ENCODE assay signal across 8 cellular contexts in genomic region chr2:171522804-171523338, GRCh38. TPM values are rescaled to one million over a fixed set of nuclear protein-coding genes. Genes with fewer than 3 reads are reported as not detected.
DNase-seq lines count a peak whose midpoint lies in the region; ATAC-seq and TF ChIP-seq lines count a peak whose summit lies in the region.

No MANE protein-coding gene starts in this region.

- peak overlapping the region in 3 of 4 donors; percentile 76 to 82 (median 80) for H3K4me3 Mint-ChIP-seq in CD4-positive, CD25-positive, alpha-beta regulatory T cell
- H3K4me3 Mint-ChIP-seq in progenitor cell of endocrine pancreas (ENCODE audit: low read depth): peak overlapping the region; percentile 85

- peaks cover 33% of the 10 kb centered on the region for H3K27me3 ChIP-seq in CD4-positive, CD25-positive, alpha-beta regulatory T cell (ENCODE audit: control insufficient read depth, insufficient read depth, low read length)
- H3K27me3 ChIP-seq in adipocyte (replicated peaks; ENCODE audit: control insufficient read depth, insufficient read depth, low read length) (no peaks in the 10 kb centered on the region), right atrium auricular region (no peaks in the 10 kb centered on the region)

- H3K9me3 ChIP-seq in CD4-positive, CD25-positive, alpha-beta regulatory T cell (ENCODE audit: control insufficient read depth in 2 of 2, low read length in 2 of 2): no peaks in the 10 kb centered on the region
- H3K9me3 ChIP-seq in adipocyte (ENCODE audit: control insufficient read depth, low read length) (no peaks in the 10 kb centered on the region), right atrium auricular region (no peaks in the 10 kb centered on the region)

- peaks cover 0 to 3% (median 0%) of the 10 kb centered on the region in 7 donors for H3K9me3 Mint-ChIP-seq in CD4-positive, CD25-positive, alpha-beta regulatory T cell
- no peaks in the 10 kb centered on the region for H3K9me3 Mint-ChIP-seq in progenitor cell of endocrine pancreas (ENCODE audit: low read depth)

- no peaks in the 10 kb centered on the region for H3K36me3 ChIP-seq in CD4-positive, CD25-positive, alpha-beta regulatory T cell (ENCODE audit: control insufficient read depth, insufficient read depth, low read length)
- H3K36me3 ChIP-seq in adipocyte (ENCODE audit: control insufficient read depth, insufficient read depth, low read length, severe bottlenecking) (no peaks in the 10 kb centered on the region), right atrium auricular region (no peaks in the 10 kb centered on the region)

- H3K27ac Mint-ChIP-seq in CD4-positive, CD25-positive, alpha-beta regulatory T cell: no peak overlapping the region
- H3K27ac Mint-ChIP-seq in progenitor cell of endocrine pancreas: no peak overlapping the region

- peaks cover 64% of the 10 kb centered on the region for H3K27me3 Mint-ChIP-seq in CD4-positive, CD25-positive, alpha-beta regulatory T cell
- H3K27me3 Mint-ChIP-seq in progenitor cell of endocrine pancreas: peaks cover 67% of the 10 kb centered on the region

- H3K27ac ChIP-seq in CD4-positive, CD25-positive, alpha-beta regulatory T cell (ENCODE audit: insufficient read depth, low read length, poor library complexity, severe bottlenecking): no peak overlapping the region
- H3K27ac ChIP-seq in right atrium auricular region: peak overlapping the region; percentile 87 to 89

- H3K4me3 ChIP-seq in CD4-positive, CD25-positive, alpha-beta regulatory T cell (ENCODE audit: low read depth, low read length): no peak overlapping the region
- H3K4me3 ChIP-seq in adipocyte (ENCODE audit: low read length) (peak overlapping the region; percentile 91), right atrium auricular region (peak overlapping the region; percentile 77 to 83)

- TF ChIP-seq CTCF in right atrium auricular region (IDR thresholded peaks at IDR 0.05): no peak
- TF ChIP-seq CTCF in progenitor cell of endocrine pancreas (IDR thresholded peaks at IDR 0.05; ENCODE audit: unreplicated experiment): no peak

- peaks cover 15% of the 10 kb centered on the region for H3K4me1 ChIP-seq in CD4-positive, CD25-positive, alpha-beta regulatory T cell (ENCODE audit: control insufficient read depth, insufficient read depth, low read length, poor library complexity, severe bottlenecking)
- H3K4me1 ChIP-seq in adipocyte (ENCODE audit: control insufficient read depth, insufficient read depth, low read length) (peaks cover 28% of the 10 kb centered on the region), right atrium auricular region (peaks cover 0 to 20% of the 10 kb centered on the region in 2 donors)

- H3K36me3 Mint-ChIP-seq in CD4-positive, CD25-positive, alpha-beta regulatory T cell: no peaks in the 10 kb centered on the region
- H3K36me3 Mint-ChIP-seq in progenitor cell of endocrine pancreas (ENCODE audit: insufficient read depth): no peaks in the 10 kb centered on the region

- no peak for ATAC-seq in CD4-positive, CD25-positive, alpha-beta regulatory T cell (ENCODE audit: low read depth in 2 of 2)
- peak; percentile 31 for ATAC-seq in GM19351 (IDR thresholded peaks at IDR 0.05; ENCODE audit: unreplicated experiment)

- H3K4me1 Mint-ChIP-seq in CD4-positive, CD25-positive, alpha-beta regulatory T cell: peaks cover 0 to 14% (median 3%) of the 10 kb centered on the region in 4 donors
- peaks cover 6% of the 10 kb centered on the region for H3K4me1 Mint-ChIP-seq in progenitor cell of endocrine pancreas (ENCODE audit: low read depth)

- DNase-seq in CD4-positive, CD25-positive, alpha-beta regulatory T cell: peak in 1 of 3 donors; percentile 22
- DNase-seq in HuH-7 (ENCODE audit: low spot score): peak; percentile 47
- DNase-seq in adipocyte (ENCODE audit: low read depth): peak; percentile 73
- DNase-seq in right atrium auricular region (ENCODE audit: low spot score): no peak
- peak; percentile 16 for DNase-seq in progenitor cell of endocrine pancreas (ENCODE audit: low spot score, unreplicated experiment)
- no peak for DNase-seq in EL
- no peak for DNase-seq in cerebellum (ENCODE audit: low spot score)

- H3K9ac ChIP-seq in adipocyte (ENCODE audit: low read length): peak overlapping the region; percentile 94

RNA-seq across cellular contexts. Expression of gene CYBRD1, which starts 0.6 kb away (rescaled TPM):
- total RNA-seq in CD4-positive, CD25-positive, alpha-beta regulatory T cell: 0.94 TPM
- under 1 TPM in 2 of 4 donors, not detected in 2; 0.09 to 0.20 TPM for polyA plus RNA-seq in CD4-positive, CD25-positive, alpha-beta regulatory T cell
- total RNA-seq in right atrium auricular region (100 to 1,000 TPM; 100 to 238 TPM), progenitor cell of endocrine pancreas (2.3 and 2.5 TPM in 2 replicates), cerebellum (16.3 TPM)

Comparison
In these comparisons a context has a peak if more than half of its experiments do, and no peak if none do; other contexts are left out.
1. DNase-seq: peak in HuH-7 (single experiment), adipocyte (single experiment) and progenitor cell of endocrine pancreas (single experiment); none in right atrium auricular region (single experiment), EL (single experiment) and cerebellum (single experiment).